In genomic region chr14:35829449-35829848, GRCh38 we compare ENCODE assay signal across 26 cellular contexts. TPM values are rescaled to one million over a fixed set of nuclear protein-coding genes. Genes with fewer than 3 reads are reported as not detected.
A peak's percentile ranks its signal among the peaks of the same experiment; 100 is the strongest.
DNase-seq lines count a peak whose midpoint lies in the region; ATAC-seq and TF ChIP-seq lines count a peak whose summit lies in the region.
"Had no signal": no experiment of that assay in that cellular context is flagged by ENCODE, and none has a peak within 500 bp of the region (broad histone marks: within the 10 kb centered on the region; RNA-seq: fewer than 3 reads in every experiment).

No MANE protein-coding gene starts in this region.

- H3K4me1 ChIP-seq in Loucy (ENCODE audit: insufficient read depth, low read length, poor library complexity, severe bottlenecking), result peaks cover 35% of the 10 kb centered on the region
- H3K4me1 ChIP-seq: uterus had no signal

- no peak overlapping the region for H3K27ac Mint-ChIP-seq in CD4-positive, alpha-beta T cell
- H3K27ac Mint-ChIP-seq in natural killer cell treated with Interleukin-12 subunit alpha and Interleukin-12 subunit beta and Interleukin-15 and Interleukin-18, amount 100 ng/mL, for 72 hours, result no peak overlapping the region
- no peak overlapping the region for H3K27ac Mint-ChIP-seq in activated CD4-positive, alpha-beta T cell treated with anti-CD3 and anti-CD28 coated beads, Interleukin-2, amount 10 ng/mL, durations not matched to agents 24 days and 14 days
- H3K27ac Mint-ChIP-seq: activated naive CD4-positive, alpha-beta T cell treated with anti-CD3 and anti-CD28 coated beads, Interleukin-2, amount 10 ng/mL, durations not matched to agents 7 days and 5 days; stimulated activated memory B cell treated with anti-CD40 and anti-IgM and Interleukin-4, amounts not matched to agents 10 μg/mL and 1 μg/mL and 100 μg/mL, for 72 hours had no signal

- no peaks in the 10 kb centered on the region for H3K27me3 ChIP-seq in CD4-positive, alpha-beta T cell (ENCODE audit: control insufficient read depth, insufficient read depth, low read length)
- H3K27me3 ChIP-seq in Loucy (ENCODE audit: insufficient read depth, low read length, poor library complexity, severe bottlenecking), result no peaks in the 10 kb centered on the region
- H3K27me3 ChIP-seq: heart left ventricle, spleen, testis, uterus had no signal

- H2AFZ ChIP-seq in Loucy (ENCODE audit: low read length), result no peak overlapping the region

- H3K4me3 ChIP-seq in Loucy (ENCODE audit: low read length, poor library complexity, severe bottlenecking), result no peak overlapping the region
- H3K4me3 ChIP-seq in choroid plexus epithelial cell (ENCODE audit: low read depth, low read length), result no peak overlapping the region
- H3K4me3 ChIP-seq: heart left ventricle, K562, spleen, testis, uterus had no signal

- H3K4me1 Mint-ChIP-seq in CD4-positive, alpha-beta T cell (ENCODE audit: low read depth), result peaks cover 26% of the 10 kb centered on the region
- peaks cover 16% of the 10 kb centered on the region in 2 donors for H3K4me1 Mint-ChIP-seq in natural killer cell treated with Interleukin-12 subunit alpha and Interleukin-12 subunit beta and Interleukin-15 and Interleukin-18, amount 100 ng/mL, for 72 hours (ENCODE audit: low read depth in 2 of 2)
- peaks cover 18% of the 10 kb centered on the region for H3K4me1 Mint-ChIP-seq in activated CD4-positive, alpha-beta T cell treated with anti-CD3 and anti-CD28 coated beads, Interleukin-2, amount 10 ng/mL, durations not matched to agents 24 days and 14 days

- intact Hi-C loops in CD4-positive, alpha-beta T cell (cut with DNase I, micrococcal nuclease), result loop anchor here (5.0 to 10.0 kb wide), 7 partner anchors 493 to 1292 kb away; partner anchors contain the start of genes PSMA6 (in 2 of the 2), EAPP (in 1 of the 2), FAM177A1 (in 1 of the 2) and MBIP (in 1 of the 2)
- intact Hi-C loops in activated CD4-positive, alpha-beta T cell treated with anti-CD3 and anti-CD28 coated beads, Interleukin-2, amount 10 ng/mL, durations not matched to agents 24 days and 14 days (cut with micrococcal nuclease), result loop anchor here (5.0 to 10.0 kb wide), 3 partner anchors 142 to 782 kb away; partner anchors contain the start of genes FAM177A1, PPP2R3C and PRORP

- H3K4me3 Mint-ChIP-seq in CD4-positive, alpha-beta T cell, result peak overlapping the region; percentile 69
- peak overlapping the region; percentile 10 for H3K4me3 Mint-ChIP-seq in natural killer cell treated with Interleukin-12 subunit alpha and Interleukin-12 subunit beta and Interleukin-15 and Interleukin-18, amount 100 ng/mL, for 72 hours
- no peak overlapping the region for H3K4me3 Mint-ChIP-seq in activated CD4-positive, alpha-beta T cell treated with anti-CD3 and anti-CD28 coated beads, Interleukin-2, amount 10 ng/mL, durations not matched to agents 24 days and 14 days
- H3K4me3 Mint-ChIP-seq: activated naive CD4-positive, alpha-beta T cell treated with anti-CD3 and anti-CD28 coated beads, Interleukin-2, amount 10 ng/mL, durations not matched to agents 7 days and 5 days; stimulated activated memory B cell treated with anti-CD40 and anti-IgM and Interleukin-4, amounts not matched to agents 10 μg/mL and 1 μg/mL and 100 μg/mL, for 72 hours had no signal

- CTCF ChIA-PET in CD4-positive, alpha-beta T cell (lab: Charles Lee), result no interaction called here

- peaks cover 38% of the 10 kb centered on the region for H3K79me2 ChIP-seq in Loucy (ENCODE audit: insufficient read depth, low read length)

- H3K27me3 Mint-ChIP-seq in CD4-positive, alpha-beta T cell, result no peaks in the 10 kb centered on the region
- no peaks in the 10 kb centered on the region for H3K27me3 Mint-ChIP-seq in natural killer cell treated with Interleukin-12 subunit alpha and Interleukin-12 subunit beta and Interleukin-15 and Interleukin-18, amount 100 ng/mL, for 72 hours
- no peaks in the 10 kb centered on the region for H3K27me3 Mint-ChIP-seq in activated CD4-positive, alpha-beta T cell treated with anti-CD3 and anti-CD28 coated beads, Interleukin-2, amount 10 ng/mL, durations not matched to agents 24 days and 14 days
- H3K27me3 Mint-ChIP-seq: stimulated activated memory B cell treated with anti-CD40 and anti-IgM and Interleukin-4, amounts not matched to agents 10 μg/mL and 1 μg/mL and 100 μg/mL, for 72 hours had no signal

- ATAC-seq in CD4-positive, alpha-beta T cell (ENCODE audit: poor library complexity), result no peak
- no peak for ATAC-seq in natural killer cell treated with Interleukin-12 subunit alpha and Interleukin-12 subunit beta and Interleukin-15 and Interleukin-18, amount 100 ng/mL, for 72 hours
- ATAC-seq: HCT116; heart left ventricle; K562; stimulated activated memory B cell treated with anti-CD40 and anti-IgM and Interleukin-4, amounts not matched to agents 10 μg/mL and 1 μg/mL and 100 μg/mL, for 72 hours had no signal

- no peak for TF ChIP-seq CTCF in CD4-positive, alpha-beta T cell (IDR thresholded peaks at IDR 0.05)
- TF ChIP-seq CTCF in Loucy (conservative IDR thresholded peaks at IDR 0.05; ENCODE audit: low read length) (no peak), choroid plexus epithelial cell (conservative IDR thresholded peaks at IDR 0.05; ENCODE audit: low read depth, low read length) (no peak)

- H3K36me3 Mint-ChIP-seq in CD4-positive, alpha-beta T cell (ENCODE audit: low read depth), result peaks cover 43% of the 10 kb centered on the region
- no peaks in the 10 kb centered on the region for H3K36me3 Mint-ChIP-seq in natural killer cell treated with Interleukin-12 subunit alpha and Interleukin-12 subunit beta and Interleukin-15 and Interleukin-18, amount 100 ng/mL, for 72 hours
- peaks cover 13% of the 10 kb centered on the region for H3K36me3 Mint-ChIP-seq in activated CD4-positive, alpha-beta T cell treated with anti-CD3 and anti-CD28 coated beads, Interleukin-2, amount 10 ng/mL, durations not matched to agents 24 days and 14 days (ENCODE audit: low read depth)

- no peaks in the 10 kb centered on the region for H3F3A ChIP-seq in Loucy (ENCODE audit: low read depth)

- H3K27ac ChIP-seq in CD4-positive, alpha-beta T cell (ENCODE audit: low read depth, low read length), result no peak overlapping the region
- H3K27ac ChIP-seq: heart left ventricle, spleen, testis, uterus had no signal

- H3K9ac ChIP-seq in Loucy (ENCODE audit: low read depth, low read length, poor library complexity, severe bottlenecking), result no peak overlapping the region

- H3K36me3 ChIP-seq in Loucy (ENCODE audit: insufficient read depth, low read length), result peaks cover 14% of the 10 kb centered on the region; the same call in 1 of the 2 replicates
- H3K36me3 ChIP-seq: uterus had no signal

- POLR2A ChIA-PET in CD4-positive, alpha-beta T cell (lab: Charles Lee), result no interaction called here

- H4K20me1 ChIP-seq in Loucy (ENCODE audit: insufficient read depth, low read length, poor library complexity, severe bottlenecking), result peaks cover 8% of the 10 kb centered on the region

- H3K9me2 ChIP-seq in Loucy (replicated peaks; ENCODE audit: low read depth, low read length), result no peaks in the 10 kb centered on the region

- no peaks in the 10 kb centered on the region for H3K9me3 ChIP-seq in CD4-positive, alpha-beta T cell (ENCODE audit: control insufficient read depth, low read length)
- H3K9me3 ChIP-seq in Loucy (ENCODE audit: insufficient read depth, low read depth, low read length), result no peaks in the 10 kb centered on the region
- H3K9me3 ChIP-seq: heart left ventricle, spleen, testis, uterus had no signal

- peak overlapping the region; percentile 41 for H3K4me2 ChIP-seq in Loucy (ENCODE audit: low read depth, low read length, poor library complexity, severe bottlenecking)

- no peaks in the 10 kb centered on the region for H3K9me3 Mint-ChIP-seq in CD4-positive, alpha-beta T cell
- no peaks in the 10 kb centered on the region for H3K9me3 Mint-ChIP-seq in natural killer cell treated with Interleukin-12 subunit alpha and Interleukin-12 subunit beta and Interleukin-15 and Interleukin-18, amount 100 ng/mL, for 72 hours
- no peaks in the 10 kb centered on the region for H3K9me3 Mint-ChIP-seq in activated CD4-positive, alpha-beta T cell treated with anti-CD3 and anti-CD28 coated beads, Interleukin-2, amount 10 ng/mL, durations not matched to agents 24 days and 14 days
- H3K9me3 Mint-ChIP-seq: activated naive CD4-positive, alpha-beta T cell treated with anti-CD3 and anti-CD28 coated beads, Interleukin-2, amount 10 ng/mL, durations not matched to agents 7 days and 5 days; stimulated activated memory B cell treated with anti-CD40 and anti-IgM and Interleukin-4, amounts not matched to agents 10 μg/mL and 1 μg/mL and 100 μg/mL, for 72 hours had no signal

- no peak for DNase-seq in CD4-positive, alpha-beta T cell
- DNase-seq in choroid plexus epithelial cell (ENCODE audit: low read depth) (peak; percentile 19), NCI-H1417 treated with DMSO at 0.1 percent for 48 hours (lab: John Stamatoyannopoulos, UW) (no peak), HuH-7 (ENCODE audit: low spot score) (no peak)
- no peak for DNase-seq in natural killer cell treated with Interleukin-12 subunit alpha and Interleukin-12 subunit beta and Interleukin-15 and Interleukin-18, amount 100 ng/mL, for 72 hours (ENCODE audit: low spot score)
- no peak for DNase-seq in activated CD4-positive, CD25-positive, alpha-beta regulatory T cell treated with anti-CD3 and anti-CD28 coated beads, Interleukin-2, amount 50 U/mL, for 72 hours
- no peak for DNase-seq in activated CD4-positive, alpha-beta T cell treated with anti-CD3 and anti-CD28 coated beads, Interleukin-2, amount 10 ng/mL, durations not matched to agents 24 days and 14 days
- DNase-seq: ACHN; activated CD4-positive, alpha-beta T cell treated with anti-CD3 and anti-CD28 coated beads, Interleukin-2, amount 50 U/mL, for 1 hour; activated naive CD4-positive, alpha-beta T cell treated with anti-CD3 and anti-CD28 coated beads, Interleukin-2, amount 10 ng/mL, durations not matched to agents 7 days and 5 days; central memory CD4-positive, alpha-beta T cell; dermis blood vessel endothelial cell; heart left ventricle; mesenchymal stem cell; MV-4-11; NCI-H2171 treated with DMSO at 0.1 percent for 48 hours; NCI-H526; spleen; stimulated activated CD4-positive, alpha-beta T cell treated with anti-CD3 and anti-CD28 coated beads, Interleukin-2, amount 100 ng/mL, for 48 hours; T-helper 2 cell; testis; uterus had no signal

RNA-seq across cellular contexts. Expression of gene BRMS1L, which starts 3.3 kb away (rescaled TPM):
- 1 to 10 TPM; 6.1 to 9.2 TPM for total RNA-seq in CD4-positive, alpha-beta T cell
- 1 to 10 TPM; 4.8 to 6.8 TPM for total RNA-seq in natural killer cell treated with Interleukin-12 subunit alpha and Interleukin-12 subunit beta and Interleukin-15 and Interleukin-18, amount 100 ng/mL, for 72 hours
- 6.0 and 8.2 TPM in 2 replicates for total RNA-seq in activated CD4-positive, alpha-beta T cell treated with anti-CD3 and anti-CD28 coated beads, Interleukin-2, amount 10 ng/mL, durations not matched to agents 24 days and 14 days

RNA-seq across cellular contexts. Expression of gene RALGAPA1, which starts 20.4 kb away (rescaled TPM):
- 10 to 100 TPM; 72.0 to 75.5 TPM for total RNA-seq in CD4-positive, alpha-beta T cell
- 10 to 100 TPM; 38.9 to 60.2 TPM for total RNA-seq in natural killer cell treated with Interleukin-12 subunit alpha and Interleukin-12 subunit beta and Interleukin-15 and Interleukin-18, amount 100 ng/mL, for 72 hours
- 33.5 and 35.1 TPM in 2 replicates for total RNA-seq in activated CD4-positive, alpha-beta T cell treated with anti-CD3 and anti-CD28 coated beads, Interleukin-2, amount 10 ng/mL, durations not matched to agents 24 days and 14 days
